8 cellular contexts compared by ENCODE assay signal in the genomic region with DNA sequence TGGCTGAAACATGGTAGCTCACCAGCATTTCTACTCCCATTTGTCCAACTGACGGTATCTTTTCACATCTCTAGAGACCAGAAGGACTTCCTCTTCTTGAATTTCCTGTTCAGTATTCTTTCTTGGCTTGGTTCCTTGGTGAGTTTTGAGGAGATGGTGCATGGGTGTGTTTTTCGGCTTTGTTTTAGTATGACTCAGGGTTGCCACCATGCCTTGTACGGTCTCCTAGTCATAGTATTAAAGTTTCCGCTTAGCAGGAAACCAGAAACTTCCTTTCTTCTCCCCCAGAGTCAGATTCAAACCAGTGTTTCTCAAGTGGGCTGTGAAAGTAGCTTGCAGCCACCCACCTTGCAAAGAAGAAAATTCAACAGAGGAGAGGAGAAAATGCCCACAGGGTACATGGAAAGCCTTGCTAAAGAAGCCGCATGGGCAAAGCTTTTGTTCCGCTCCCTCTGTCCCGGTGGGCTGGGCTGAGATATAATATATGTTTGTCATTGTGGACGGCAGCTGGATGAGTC. TPM values are rescaled to one million over a fixed set of nuclear protein-coding genes. Genes with fewer than 3 reads are reported as not detected.
DNase-seq lines count a peak whose midpoint lies in the region; ATAC-seq and TF ChIP-seq lines count a peak whose summit lies in the region.

No MANE protein-coding gene starts in this region.

- peaks cover 18% of the 10 kb centered on the region for H3F3A ChIP-seq in Loucy (ENCODE audit: low read depth)

- peak; percentile 86 for ATAC-seq in GM21737 (IDR thresholded peaks at IDR 0.05; ENCODE audit: unreplicated experiment)

- H3K4me1 ChIP-seq in Loucy (ENCODE audit: insufficient read depth, low read length, poor library complexity, severe bottlenecking) (peaks cover 52% of the 10 kb centered on the region), mesodermal cell (ENCODE audit: control insufficient read depth, insufficient read depth, low read length, poor library complexity, severe bottlenecking) (peaks cover 45% of the 10 kb centered on the region)

- peaks cover 93% of the 10 kb centered on the region for H3K79me2 ChIP-seq in Loucy (ENCODE audit: insufficient read depth, low read length)

- H3K27me3 ChIP-seq in Loucy (ENCODE audit: insufficient read depth, low read length, poor library complexity, severe bottlenecking): no peaks in the 10 kb centered on the region

- H4K20me1 ChIP-seq in Loucy (ENCODE audit: insufficient read depth, low read length, poor library complexity, severe bottlenecking): peaks cover 33% of the 10 kb centered on the region

- 84 to 95% methylated on average over 5 to 6 of the region's 8 CpGs for WGBS in mesodermal cell (ENCODE audit: insufficient coverage in 2 of 2), 2 experiments

- H3K36me3 ChIP-seq in Loucy (ENCODE audit: insufficient read depth, low read length) (no peaks in the 10 kb centered on the region; the same call in 1 of the 2 replicates), mesodermal cell (ENCODE audit: control insufficient read depth, insufficient read depth, low read length) (peaks cover 68% of the 10 kb centered on the region)

- H3K27ac ChIP-seq in mesodermal cell (ENCODE audit: low read depth, low read length, severe bottlenecking): peak overlapping the region; percentile 74

- TF ChIP-seq CTCF in Loucy (conservative IDR thresholded peaks at IDR 0.05; ENCODE audit: low read length): no peak

- H2AFZ ChIP-seq in Loucy (ENCODE audit: low read length): no peak overlapping the region

- DNase-seq in GM04504 (ENCODE audit: low read depth) (peak; percentile 71), amniotic epithelial cell (ENCODE audit: low read depth) (peak; percentile 59), ACHN (no peak), NCI-H128 (lab: John Stamatoyannopoulos, UW; ENCODE audit: unreplicated experiment) (no peak), NCI-H526 (lab: John Stamatoyannopoulos, UW) (no peak)

- peak overlapping the region; percentile 92 for H3K9ac ChIP-seq in Loucy (ENCODE audit: low read depth, low read length, poor library complexity, severe bottlenecking)

- in situ Hi-C loops in ACHN (cut with HindIII; ENCODE audit: low pct_ligation_motif_present, low pct_unique_long_range_greater_than_20kb, low sequenced_read_pairs): no loop called here

- peak overlapping the region; percentile 98 for H3K4me2 ChIP-seq in Loucy (ENCODE audit: low read depth, low read length, poor library complexity, severe bottlenecking)

- H3K9me2 ChIP-seq in Loucy (replicated peaks; ENCODE audit: low read depth, low read length): no peaks in the 10 kb centered on the region

- H3K4me3 ChIP-seq in Loucy (ENCODE audit: low read length, poor library complexity, severe bottlenecking) (peak overlapping the region; percentile 96), mesodermal cell (ENCODE audit: extremely low read depth, insufficient read depth, low read length, poor library complexity, severe bottlenecking) (no peak overlapping the region)

- H3K9me3 ChIP-seq in Loucy (ENCODE audit: insufficient read depth, low read depth, low read length) (no peaks in the 10 kb centered on the region), mesodermal cell (ENCODE audit: control insufficient read depth, low read length) (no peaks in the 10 kb centered on the region)

RNA-seq across cellular contexts. Expression of a gene that starts 5.7 kb away (rescaled TPM):
- polyA plus RNA-seq in mesodermal cell (2013, experiment 1 of 2): 539 TPM
- 518 TPM for polyA plus RNA-seq in mesodermal cell (2013, experiment 2 of 2)

RNA-seq across cellular contexts. Expression of a gene that starts 55.1 kb away (rescaled TPM):
- not detected for polyA plus RNA-seq in mesodermal cell (2013, experiment 1 of 2)
- not detected for polyA plus RNA-seq in mesodermal cell (2013, experiment 2 of 2)

Comparison
In these comparisons a context has a peak if more than half of its experiments do, and no peak if none do; other contexts are left out.
1. DNase-seq: peak in GM04504 (single experiment) and amniotic epithelial cell (single experiment); none in ACHN (single experiment), NCI-H128 (single experiment) and NCI-H526 (0 of 2).